In genomic region chr11:62025429-62026105, GRCh38 we compare ENCODE assay signal across 1 cellular context.
TF ChIP-seq lines count a peak whose summit lies in the region.

No MANE protein-coding gene starts in this region.

TF ChIP-seq in HepG2, 621 proteins besides CTCF, POLR2A, EP300 and RAD21 (continued from another document and continues in another):
- TF ChIP-seq, protein P1, sequence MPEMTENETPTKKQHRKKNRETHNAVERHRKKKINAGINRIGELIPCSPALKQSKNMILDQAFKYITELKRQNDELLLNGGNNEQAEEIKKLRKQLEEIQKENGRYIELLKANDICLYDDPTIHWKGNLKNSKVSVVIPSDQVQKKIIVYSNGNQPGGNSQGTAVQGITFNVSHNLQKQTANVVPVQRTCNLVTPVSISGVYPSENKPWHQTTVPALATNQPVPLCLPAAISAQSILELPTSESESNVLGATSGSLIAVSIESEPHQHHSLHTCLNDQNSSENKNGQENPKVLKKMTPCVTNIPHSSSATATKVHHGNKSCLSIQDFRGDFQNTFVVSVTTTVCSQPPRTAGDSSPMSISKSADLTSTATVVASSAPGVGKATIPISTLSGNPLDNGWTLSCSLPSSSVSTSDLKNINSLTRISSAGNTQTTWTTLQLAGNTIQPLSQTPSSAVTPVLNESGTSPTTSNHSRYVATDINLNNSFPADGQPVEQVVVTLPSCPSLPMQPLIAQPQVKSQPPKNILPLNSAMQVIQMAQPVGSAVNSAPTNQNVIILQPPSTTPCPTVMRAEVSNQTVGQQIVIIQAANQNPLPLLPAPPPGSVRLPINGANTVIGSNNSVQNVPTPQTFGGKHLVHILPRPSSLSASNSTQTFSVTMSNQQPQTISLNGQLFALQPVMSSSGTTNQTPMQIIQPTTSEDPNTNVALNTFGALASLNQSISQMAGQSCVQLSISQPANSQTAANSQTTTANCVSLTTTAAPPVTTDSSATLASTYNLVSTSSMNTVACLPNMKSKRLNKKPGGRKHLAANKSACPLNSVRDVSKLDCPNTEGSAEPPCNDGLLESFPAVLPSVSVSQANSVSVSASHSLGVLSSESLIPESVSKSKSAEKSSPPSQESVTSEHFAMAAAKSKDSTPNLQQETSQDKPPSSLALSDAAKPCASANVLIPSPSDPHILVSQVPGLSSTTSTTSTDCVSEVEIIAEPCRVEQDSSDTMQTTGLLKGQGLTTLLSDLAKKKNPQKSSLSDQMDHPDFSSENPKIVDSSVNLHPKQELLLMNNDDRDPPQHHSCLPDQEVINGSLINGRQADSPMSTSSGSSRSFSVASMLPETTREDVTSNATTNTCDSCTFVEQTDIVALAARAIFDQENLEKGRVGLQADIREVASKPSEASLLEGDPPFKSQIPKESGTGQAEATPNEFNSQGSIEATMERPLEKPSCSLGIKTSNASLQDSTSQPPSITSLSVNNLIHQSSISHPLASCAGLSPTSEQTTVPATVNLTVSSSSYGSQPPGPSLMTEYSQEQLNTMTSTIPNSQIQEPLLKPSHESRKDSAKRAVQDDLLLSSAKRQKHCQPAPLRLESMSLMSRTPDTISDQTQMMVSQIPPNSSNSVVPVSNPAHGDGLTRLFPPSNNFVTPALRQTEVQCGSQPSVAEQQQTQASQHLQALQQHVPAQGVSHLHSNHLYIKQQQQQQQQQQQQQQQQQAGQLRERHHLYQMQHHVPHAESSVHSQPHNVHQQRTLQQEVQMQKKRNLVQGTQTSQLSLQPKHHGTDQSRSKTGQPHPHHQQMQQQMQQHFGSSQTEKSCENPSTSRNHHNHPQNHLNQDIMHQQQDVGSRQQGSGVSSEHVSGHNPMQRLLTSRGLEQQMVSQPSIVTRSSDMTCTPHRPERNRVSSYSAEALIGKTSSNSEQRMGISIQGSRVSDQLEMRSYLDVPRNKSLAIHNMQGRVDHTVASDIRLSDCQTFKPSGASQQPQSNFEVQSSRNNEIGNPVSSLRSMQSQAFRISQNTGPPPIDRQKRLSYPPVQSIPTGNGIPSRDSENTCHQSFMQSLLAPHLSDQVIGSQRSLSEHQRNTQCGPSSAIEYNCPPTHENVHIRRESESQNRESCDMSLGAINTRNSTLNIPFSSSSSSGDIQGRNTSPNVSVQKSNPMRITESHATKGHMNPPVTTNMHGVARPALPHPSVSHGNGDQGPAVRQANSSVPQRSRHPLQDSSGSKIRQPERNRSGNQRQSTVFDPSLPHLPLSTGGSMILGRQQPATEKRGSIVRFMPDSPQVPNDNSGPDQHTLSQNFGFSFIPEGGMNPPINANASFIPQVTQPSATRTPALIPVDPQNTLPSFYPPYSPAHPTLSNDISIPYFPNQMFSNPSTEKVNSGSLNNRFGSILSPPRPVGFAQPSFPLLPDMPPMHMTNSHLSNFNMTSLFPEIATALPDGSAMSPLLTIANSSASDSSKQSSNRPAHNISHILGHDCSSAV (CRISPR knock-in tag; IDR thresholded peaks at IDR 0.05; ENCODE audit: borderline replicate concordance), result no peak
- TF ChIP-seq PLSCR1 (CRISPR knock-in tag; IDR thresholded peaks at IDR 0.05; ENCODE audit: borderline replicate concordance), result no peak
- no peak for TF ChIP-seq ZNF260 (CRISPR knock-in tag; IDR thresholded peaks at IDR 0.05; ENCODE audit: borderline replicate concordance, low read depth)
- TF ChIP-seq NPAS2 (CRISPR knock-in tag; IDR thresholded peaks at IDR 0.05; ENCODE audit: borderline replicate concordance), result no peak
- TF ChIP-seq ZBTB3 (CRISPR knock-in tag; IDR thresholded peaks at IDR 0.05; ENCODE audit: borderline replicate concordance, low read depth), result no peak
- peak; percentile 45; the same call in 1 of the 2 replicates for TF ChIP-seq SOX13 (IDR thresholded peaks at IDR 0.05)
- TF ChIP-seq SOX13 (CRISPR knock-in tag; conservative IDR thresholded peaks at IDR 0.05 in 1 of 2, IDR thresholded peaks at IDR 0.05 in 1 of 2), result peak in 1 of 2 experiments; percentile 73; a peak in 2 of 4 replicates
- no peak for TF ChIP-seq JARID2 (CRISPR knock-in tag; IDR thresholded peaks at IDR 0.05; ENCODE audit: insufficient replicate concordance)
- peak in 1 of 2 experiments; percentile 77; a peak in 2 of 4 replicates for TF ChIP-seq KLF16 (CRISPR knock-in tag; IDR thresholded peaks at IDR 0.05)
- TF ChIP-seq, protein P2, sequence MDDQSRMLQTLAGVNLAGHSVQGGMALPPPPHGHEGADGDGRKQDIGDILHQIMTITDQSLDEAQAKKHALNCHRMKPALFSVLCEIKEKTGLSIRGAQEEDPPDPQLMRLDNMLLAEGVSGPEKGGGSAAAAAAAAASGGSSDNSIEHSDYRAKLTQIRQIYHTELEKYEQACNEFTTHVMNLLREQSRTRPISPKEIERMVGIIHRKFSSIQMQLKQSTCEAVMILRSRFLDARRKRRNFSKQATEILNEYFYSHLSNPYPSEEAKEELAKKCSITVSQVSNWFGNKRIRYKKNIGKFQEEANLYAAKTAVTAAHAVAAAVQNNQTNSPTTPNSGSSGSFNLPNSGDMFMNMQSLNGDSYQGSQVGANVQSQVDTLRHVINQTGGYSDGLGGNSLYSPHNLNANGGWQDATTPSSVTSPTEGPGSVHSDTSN (CRISPR knock-in tag; IDR thresholded peaks at IDR 0.05; ENCODE audit: borderline replicate concordance), result no peak
- TF ChIP-seq ZNF431 (CRISPR knock-in tag; IDR thresholded peaks at IDR 0.05; ENCODE audit: borderline replicate concordance, low read depth), result 0 out of 2 replicates have a peak, but pooled peaks have one; percentile 35
- TF ChIP-seq HNF1A (IDR thresholded peaks at IDR 0.05; ENCODE audit: low read depth), result no peak
- no peak for TF ChIP-seq HNF1A (CRISPR knock-in tag; IDR thresholded peaks at IDR 0.05; ENCODE audit: borderline replicate concordance)
- no peak for TF ChIP-seq ZNF724P (CRISPR knock-in tag; IDR thresholded peaks at IDR 0.05; ENCODE audit: borderline replicate concordance)
- TF ChIP-seq ZNF609 (CRISPR knock-in tag; IDR thresholded peaks at IDR 0.05; ENCODE audit: borderline replicate concordance), result peak; percentile 38; the same call in 1 of the 2 replicates
- TF ChIP-seq, protein P3, sequence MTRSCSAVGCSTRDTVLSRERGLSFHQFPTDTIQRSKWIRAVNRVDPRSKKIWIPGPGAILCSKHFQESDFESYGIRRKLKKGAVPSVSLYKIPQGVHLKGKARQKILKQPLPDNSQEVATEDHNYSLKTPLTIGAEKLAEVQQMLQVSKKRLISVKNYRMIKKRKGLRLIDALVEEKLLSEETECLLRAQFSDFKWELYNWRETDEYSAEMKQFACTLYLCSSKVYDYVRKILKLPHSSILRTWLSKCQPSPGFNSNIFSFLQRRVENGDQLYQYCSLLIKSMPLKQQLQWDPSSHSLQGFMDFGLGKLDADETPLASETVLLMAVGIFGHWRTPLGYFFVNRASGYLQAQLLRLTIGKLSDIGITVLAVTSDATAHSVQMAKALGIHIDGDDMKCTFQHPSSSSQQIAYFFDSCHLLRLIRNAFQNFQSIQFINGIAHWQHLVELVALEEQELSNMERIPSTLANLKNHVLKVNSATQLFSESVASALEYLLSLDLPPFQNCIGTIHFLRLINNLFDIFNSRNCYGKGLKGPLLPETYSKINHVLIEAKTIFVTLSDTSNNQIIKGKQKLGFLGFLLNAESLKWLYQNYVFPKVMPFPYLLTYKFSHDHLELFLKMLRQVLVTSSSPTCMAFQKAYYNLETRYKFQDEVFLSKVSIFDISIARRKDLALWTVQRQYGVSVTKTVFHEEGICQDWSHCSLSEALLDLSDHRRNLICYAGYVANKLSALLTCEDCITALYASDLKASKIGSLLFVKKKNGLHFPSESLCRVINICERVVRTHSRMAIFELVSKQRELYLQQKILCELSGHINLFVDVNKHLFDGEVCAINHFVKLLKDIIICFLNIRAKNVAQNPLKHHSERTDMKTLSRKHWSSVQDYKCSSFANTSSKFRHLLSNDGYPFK (CRISPR knock-in tag; IDR thresholded peaks at IDR 0.05; ENCODE audit: borderline replicate concordance), result no peak
- TF ChIP-seq LRRFIP1 (CRISPR knock-in tag; conservative IDR thresholded peaks at IDR 0.05), result no peak
- TF ChIP-seq, protein P4, sequence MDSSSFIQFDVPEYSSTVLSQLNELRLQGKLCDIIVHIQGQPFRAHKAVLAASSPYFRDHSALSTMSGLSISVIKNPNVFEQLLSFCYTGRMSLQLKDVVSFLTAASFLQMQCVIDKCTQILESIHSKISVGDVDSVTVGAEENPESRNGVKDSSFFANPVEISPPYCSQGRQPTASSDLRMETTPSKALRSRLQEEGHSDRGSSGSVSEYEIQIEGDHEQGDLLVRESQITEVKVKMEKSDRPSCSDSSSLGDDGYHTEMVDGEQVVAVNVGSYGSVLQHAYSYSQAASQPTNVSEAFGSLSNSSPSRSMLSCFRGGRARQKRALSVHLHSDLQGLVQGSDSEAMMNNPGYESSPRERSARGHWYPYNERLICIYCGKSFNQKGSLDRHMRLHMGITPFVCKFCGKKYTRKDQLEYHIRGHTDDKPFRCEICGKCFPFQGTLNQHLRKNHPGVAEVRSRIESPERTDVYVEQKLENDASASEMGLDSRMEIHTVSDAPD (CRISPR knock-in tag; IDR thresholded peaks at IDR 0.05), result peak; percentile 63; the same call in 1 of the 2 replicates
- TF ChIP-seq ELF3 (CRISPR knock-in tag; IDR thresholded peaks at IDR 0.05), result 0 out of 2 replicates have a peak, but pooled peaks have one; percentile 14
- TF ChIP-seq MAF1 (CRISPR knock-in tag; IDR thresholded peaks at IDR 0.05; ENCODE audit: borderline replicate concordance), result no peak
- TF ChIP-seq YEATS2 (CRISPR knock-in tag; IDR thresholded peaks at IDR 0.05; ENCODE audit: borderline replicate concordance), result no peak
- TF ChIP-seq FOXP1 (IDR thresholded peaks at IDR 0.05), result no peak
- peak; percentile 87 for TF ChIP-seq FOXP1 (CRISPR knock-in tag; IDR thresholded peaks at IDR 0.05)
